Comparison of ENCODE assay signal across 28 cellular contexts in the genomic region with DNA sequence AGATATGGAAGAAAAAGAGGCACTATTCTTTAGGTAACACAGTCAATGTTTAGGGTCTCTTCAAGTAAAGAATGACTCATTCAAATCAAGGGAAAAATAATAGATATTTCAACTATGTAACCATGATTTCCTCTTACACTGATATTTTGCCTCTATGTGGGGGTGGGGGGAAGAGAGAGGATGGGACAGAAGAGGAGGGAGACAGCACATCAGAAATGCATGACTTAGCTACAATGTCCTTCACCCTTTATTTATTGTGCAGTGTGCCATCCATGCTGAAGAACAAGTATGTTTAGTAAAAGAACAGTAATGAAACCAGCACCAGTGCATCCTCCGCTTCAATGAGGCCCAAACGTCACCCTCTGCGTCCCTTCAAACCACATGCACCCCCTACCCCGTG.
A peak's percentile ranks its signal among the peaks of the same experiment; 100 is the strongest.
DNase-seq lines count a peak whose midpoint lies in the region; ATAC-seq, FAIRE-seq and TF ChIP-seq lines count a peak whose summit lies in the region.
"Had no signal": no experiment of that assay in that cellular context is flagged by ENCODE, and none has a peak within 500 bp of the region (broad histone marks: within the 10 kb centered on the region; RNA-seq: fewer than 3 reads in every experiment).

No MANE protein-coding gene starts in this region.

- peak overlapping the region; percentile 18; the same call in 1 of the 2 replicates for H3K4me2 ChIP-seq in BLaER1
- H3K4me2 ChIP-seq: PC-9 had no signal

- H3K36me3 ChIP-seq in BLaER1 (peaks cover 28% of the 10 kb centered on the region), psoas muscle (ENCODE audit: insufficient read depth in 1 of 2, low read depth in 1 of 2) (peaks cover 0 to 40% of the 10 kb centered on the region in 2 donors)
- H3K36me3 ChIP-seq: cardiac muscle cell, HAP-1, ovary had no signal

- H3K36me3 Mint-ChIP-seq in activated T-helper 2 cell treated with anti-CD3 and anti-CD28 coated beads, Interferon-gamma antibody, Interleukin-2, Interleukin-4, amounts not matched to agents 10 μg/mL and 5 μg/mL and 100 μg/mL, durations not matched to agents 14 hours and 24 hours and 36 hours (ENCODE audit: low read depth), result peaks cover 19% of the 10 kb centered on the region
- peaks cover 3% of the 10 kb centered on the region for H3K36me3 Mint-ChIP-seq in activated CD4-positive, alpha-beta T cell treated with anti-CD3 and anti-CD28 coated beads for 36 hours (ENCODE audit: low read depth)
- H3K36me3 Mint-ChIP-seq in activated naive CD8-positive, alpha-beta T cell treated with anti-CD3 and anti-CD28 coated beads for 36 hours, result peaks cover 2% of the 10 kb centered on the region
- H3K36me3 Mint-ChIP-seq: activated CD8-positive, alpha-beta memory T cell treated with anti-CD3 and anti-CD28 coated beads, Interleukin-2, amount 10 ng/mL, durations not matched to agents 7 days and 5 days had no signal

- 91 to 95% (median 93%) methylated on average over 4 of the region's 4 CpGs for WGBS in psoas muscle, 3 donors

- intact Hi-C loops in activated T-helper 2 cell treated with anti-CD3 and anti-CD28 coated beads, Interferon-gamma antibody, Interleukin-2, Interleukin-4, amounts not matched to agents 10 μg/mL and 5 μg/mL and 100 μg/mL, durations not matched to agents 14 hours and 24 hours and 36 hours (cut with micrococcal nuclease), result no loop called here
- intact Hi-C loops in psoas muscle (cut with DNase I), result no loop called here
- intact Hi-C loops in activated CD4-positive, alpha-beta T cell treated with anti-CD3 and anti-CD28 coated beads for 36 hours (cut with DNase I, micrococcal nuclease), result no loop called here

- H3K4me3 ChIP-seq in BLaER1 (no peak overlapping the region), psoas muscle (no peak overlapping the region)
- H3K4me3 ChIP-seq: cardiac muscle cell, HAP-1, K562, left ventricle myocardium inferior, ovary, PC-9, right atrium auricular region had no signal

- ATAC-seq in psoas muscle (no peak), GM21515 (IDR thresholded peaks at IDR 0.05; ENCODE audit: unreplicated experiment) (no peak)
- ATAC-seq in activated CD4-positive, alpha-beta T cell treated with anti-CD3 and anti-CD28 coated beads for 36 hours, result no peak
- ATAC-seq: activated CD8-positive, alpha-beta memory T cell treated with anti-CD3 and anti-CD28 coated beads, Interleukin-2, amount 10 ng/mL, durations not matched to agents 7 days and 5 days; K562 had no signal

- no peak for TF ChIP-seq CTCF in psoas muscle (IDR thresholded peaks at IDR 0.05)

- H3K9ac ChIP-seq in BLaER1, result no peak overlapping the region

- no peaks in the 10 kb centered on the region for H3K27me3 ChIP-seq in BLaER1
- H3K27me3 ChIP-seq in layer of hippocampus (ENCODE audit: control insufficient read depth, insufficient read depth, low read length), result no peaks in the 10 kb centered on the region
- no peaks in the 10 kb centered on the region for H3K27me3 ChIP-seq in psoas muscle (ENCODE audit: insufficient read depth in 3 of 3, low read length in 2 of 3)
- H3K27me3 ChIP-seq: cardiac muscle cell, ovary, right atrium auricular region had no signal

- FAIRE-seq in GM12891 (lab: Jason Lieb, UNC), result no peak
- FAIRE-seq: HTR-8/SVneo, islet of Langerhans, K562, urothelium cell line had no signal

- no peak for TF ChIP-seq POLR2A in GM12891 (IDR thresholded peaks at IDR 0.05; ENCODE audit: low read depth, low read length)

- peaks cover 59% of the 10 kb centered on the region for H4K20me1 ChIP-seq in BLaER1

- peak overlapping the region; percentile 15 for H3K27ac Mint-ChIP-seq in activated T-helper 2 cell treated with anti-CD3 and anti-CD28 coated beads, Interferon-gamma antibody, Interleukin-2, Interleukin-4, amounts not matched to agents 10 μg/mL and 5 μg/mL and 100 μg/mL, durations not matched to agents 14 hours and 24 hours and 36 hours
- no peak overlapping the region for H3K27ac Mint-ChIP-seq in activated CD4-positive, alpha-beta T cell treated with anti-CD3 and anti-CD28 coated beads for 36 hours
- H3K27ac Mint-ChIP-seq in activated naive CD8-positive, alpha-beta T cell treated with anti-CD3 and anti-CD28 coated beads for 36 hours, result no peak overlapping the region
- H3K27ac Mint-ChIP-seq: activated CD8-positive, alpha-beta memory T cell treated with anti-CD3 and anti-CD28 coated beads, Interleukin-2, amount 10 ng/mL, durations not matched to agents 7 days and 5 days; activated naive CD4-positive, alpha-beta T cell treated with anti-CD3 and anti-CD28 coated beads for 36 hours had no signal

- H3K27ac ChIP-seq in BLaER1 (peak overlapping the region; percentile 20; the same call in 1 of the 2 replicates), layer of hippocampus (ENCODE audit: low read depth, low read length) (peak overlapping the region; percentile 90), psoas muscle (peak overlapping the region; percentile 30)
- H3K27ac ChIP-seq: cardiac muscle cell, left ventricle myocardium inferior, ovary, PC-9, right atrium auricular region had no signal

- no peaks in the 10 kb centered on the region for H3K27me3 Mint-ChIP-seq in activated T-helper 2 cell treated with anti-CD3 and anti-CD28 coated beads, Interferon-gamma antibody, Interleukin-2, Interleukin-4, amounts not matched to agents 10 μg/mL and 5 μg/mL and 100 μg/mL, durations not matched to agents 14 hours and 24 hours and 36 hours (ENCODE audit: low read depth)
- no peaks in the 10 kb centered on the region for H3K27me3 Mint-ChIP-seq in activated CD4-positive, alpha-beta T cell treated with anti-CD3 and anti-CD28 coated beads for 36 hours
- no peaks in the 10 kb centered on the region for H3K27me3 Mint-ChIP-seq in activated naive CD8-positive, alpha-beta T cell treated with anti-CD3 and anti-CD28 coated beads for 36 hours
- H3K27me3 Mint-ChIP-seq: activated CD8-positive, alpha-beta memory T cell treated with anti-CD3 and anti-CD28 coated beads, Interleukin-2, amount 10 ng/mL, durations not matched to agents 7 days and 5 days had no signal

- H3K9me3 Mint-ChIP-seq in activated T-helper 2 cell treated with anti-CD3 and anti-CD28 coated beads, Interferon-gamma antibody, Interleukin-2, Interleukin-4, amounts not matched to agents 10 μg/mL and 5 μg/mL and 100 μg/mL, durations not matched to agents 14 hours and 24 hours and 36 hours, result no peaks in the 10 kb centered on the region
- no peaks in the 10 kb centered on the region for H3K9me3 Mint-ChIP-seq in activated CD4-positive, alpha-beta T cell treated with anti-CD3 and anti-CD28 coated beads for 36 hours (ENCODE audit: low read depth)
- no peaks in the 10 kb centered on the region for H3K9me3 Mint-ChIP-seq in activated naive CD8-positive, alpha-beta T cell treated with anti-CD3 and anti-CD28 coated beads for 36 hours
- H3K9me3 Mint-ChIP-seq: activated naive CD4-positive, alpha-beta T cell treated with anti-CD3 and anti-CD28 coated beads for 36 hours had no signal

- CTCF ChIA-PET in activated CD4-positive, alpha-beta T cell treated with anti-CD3 and anti-CD28 coated beads for 36 hours (lab: Charles Lee), result interaction anchor here (0.6 kb wide), 1 partner anchor 406 kb away, joined by 3 read pairs; no protein-coding TSS in a partner anchor

- H3K4me3 Mint-ChIP-seq in activated T-helper 2 cell treated with anti-CD3 and anti-CD28 coated beads, Interferon-gamma antibody, Interleukin-2, Interleukin-4, amounts not matched to agents 10 μg/mL and 5 μg/mL and 100 μg/mL, durations not matched to agents 14 hours and 24 hours and 36 hours (ENCODE audit: low read depth), result no peak overlapping the region
- no peak overlapping the region for H3K4me3 Mint-ChIP-seq in activated CD4-positive, alpha-beta T cell treated with anti-CD3 and anti-CD28 coated beads for 36 hours
- H3K4me3 Mint-ChIP-seq in activated naive CD8-positive, alpha-beta T cell treated with anti-CD3 and anti-CD28 coated beads for 36 hours, result no peak overlapping the region
- H3K4me3 Mint-ChIP-seq: activated CD8-positive, alpha-beta memory T cell treated with anti-CD3 and anti-CD28 coated beads, Interleukin-2, amount 10 ng/mL, durations not matched to agents 7 days and 5 days; activated naive CD4-positive, alpha-beta T cell treated with anti-CD3 and anti-CD28 coated beads for 36 hours had no signal

- peaks cover 3% of the 10 kb centered on the region for H3K4me1 Mint-ChIP-seq in activated T-helper 2 cell treated with anti-CD3 and anti-CD28 coated beads, Interferon-gamma antibody, Interleukin-2, Interleukin-4, amounts not matched to agents 10 μg/mL and 5 μg/mL and 100 μg/mL, durations not matched to agents 14 hours and 24 hours and 36 hours (ENCODE audit: low read depth)
- peaks cover 19% of the 10 kb centered on the region for H3K4me1 Mint-ChIP-seq in activated CD4-positive, alpha-beta T cell treated with anti-CD3 and anti-CD28 coated beads for 36 hours
- H3K4me1 Mint-ChIP-seq in activated naive CD8-positive, alpha-beta T cell treated with anti-CD3 and anti-CD28 coated beads for 36 hours, result peaks cover 14% of the 10 kb centered on the region
- H3K4me1 Mint-ChIP-seq: activated CD8-positive, alpha-beta memory T cell treated with anti-CD3 and anti-CD28 coated beads, Interleukin-2, amount 10 ng/mL, durations not matched to agents 7 days and 5 days had no signal

- H3K4me1 ChIP-seq in BLaER1 (peaks cover 52% of the 10 kb centered on the region), psoas muscle (peaks cover 57% of the 10 kb centered on the region)

- H3K9me3 ChIP-seq in BLaER1 (no peaks in the 10 kb centered on the region), psoas muscle (no peaks in the 10 kb centered on the region)
- H3K9me3 ChIP-seq: HAP-1, left ventricle myocardium inferior, ovary, right atrium auricular region had no signal

- POLR2A ChIA-PET in activated CD4-positive, alpha-beta T cell treated with anti-CD3 and anti-CD28 coated beads for 36 hours (lab: Charles Lee), result no interaction called here

- DNase-seq in activated T-helper 2 cell treated with anti-CD3 and anti-CD28 coated beads, Interferon-gamma antibody, Interleukin-2, Interleukin-4, amounts not matched to agents 10 μg/mL and 5 μg/mL and 100 μg/mL, durations not matched to agents 14 hours and 24 hours and 36 hours (ENCODE audit: low spot score), result no peak
- DNase-seq in psoas muscle, result no peak
- DNase-seq in activated CD4-positive, alpha-beta T cell treated with anti-CD3 and anti-CD28 coated beads for 36 hours, result no peak
- DNase-seq in activated naive CD8-positive, alpha-beta T cell treated with anti-CD3 and anti-CD28 coated beads for 36 hours, result no peak
- no peak for DNase-seq in GM12891 (ENCODE audit: insufficient read length, low spot score)
- DNase-seq: activated CD8-positive, alpha-beta memory T cell treated with anti-CD3 and anti-CD28 coated beads, Interleukin-2, amount 10 ng/mL, durations not matched to agents 7 days and 5 days; activated naive CD4-positive, alpha-beta T cell treated with anti-CD3 and anti-CD28 coated beads for 36 hours; DMS53; GDM1; left ventricle myocardium inferior; mesendoderm; NCI-H1105; NCI-H2029; NCI-H526 treated with DMSO at 0.1 percent for 48 hours; PC-9; SHP77; stimulated activated CD4-positive, alpha-beta T cell treated with anti-CD3 and anti-CD28 coated beads, Interleukin-2, amount 100 ng/mL, for 24 hours had no signal

TF ChIP-seq in GM12891, 5 proteins besides CTCF, POLR2A, EP300 and RAD21:
- TF ChIP-seq POU2F2 (IDR thresholded peaks at IDR 0.05; ENCODE audit: low read depth, low read length) (no peak), POLR2AphosphoS5 (IDR thresholded peaks at IDR 0.05; ENCODE audit: low read depth, low read length) (no peak)

Comparison
In these comparisons a context has a peak if more than half of its experiments do, and no peak if none do; other contexts are left out.
1. H3K27ac ChIP-seq: peak in every context shown above with its lines; median percentile 90 in layer of hippocampus; 30 in psoas muscle; 20 in BLaER1.